8 cellular contexts compared by ENCODE assay signal in genomic region chr17:79837888-79838540, GRCh38. TPM values are rescaled to one million over a fixed set of nuclear protein-coding genes. Genes with fewer than 3 reads are reported as not detected.
A peak's percentile ranks its signal among the peaks of the same experiment; 100 is the strongest.
DNase-seq lines count a peak whose midpoint lies in the region; ATAC-seq and TF ChIP-seq lines count a peak whose summit lies in the region.

No MANE protein-coding gene starts in this region.

- no peak for ATAC-seq in RWPE2 (ENCODE audit: low read depth)
- no peak for ATAC-seq in natural killer cell treated with Interleukin-12 subunit alpha and Interleukin-12 subunit beta and Interleukin-15 and Interleukin-18, amount 100 ng/mL, for 72 hours

- TF ChIP-seq CTCF in GM12864 (IDR thresholded peaks at IDR 0.05; ENCODE audit: low read depth, low read length, missing control alignments): no peak
- TF ChIP-seq CTCF in RWPE2 (IDR thresholded peaks at IDR 0.05; ENCODE audit: poor library complexity, severe bottlenecking): no peak
- TF ChIP-seq CTCF in dorsolateral prefrontal cortex (IDR thresholded peaks at IDR 0.05 in 54 of 56, conservative IDR thresholded peaks at IDR 0.05 in 2 of 56; ENCODE audit: low read depth in 1 of 56, partially characterized antibody in 56 of 56): no peak

- no peaks in the 10 kb centered on the region for H3K9me3 ChIP-seq in RWPE2 (ENCODE audit: severe bottlenecking)

- H3K4me3 Mint-ChIP-seq in natural killer cell treated with Interleukin-12 subunit alpha and Interleukin-12 subunit beta and Interleukin-15 and Interleukin-18, amount 100 ng/mL, for 72 hours: peak overlapping the region; percentile 93

- H3K27ac Mint-ChIP-seq in natural killer cell treated with Interleukin-12 subunit alpha and Interleukin-12 subunit beta and Interleukin-15 and Interleukin-18, amount 100 ng/mL, for 72 hours: peak overlapping the region; percentile 79 to 90

- H3K36me3 ChIP-seq in RWPE2 (ENCODE audit: low read depth): peaks cover 48% of the 10 kb centered on the region

- peak overlapping the region; percentile 84 for H3K4me3 ChIP-seq in GM12864 (ENCODE audit: low read depth, low read length)
- H3K4me3 ChIP-seq in RWPE2 (ENCODE audit: severe bottlenecking): peak overlapping the region; percentile 56
- peak overlapping the region; percentile 57 to 98 (median 84) for H3K4me3 ChIP-seq in dorsolateral prefrontal cortex

- peaks cover 33% of the 10 kb centered on the region for H3K27me3 ChIP-seq in RWPE2 (ENCODE audit: insufficient read depth, poor library complexity, severe bottlenecking)
- peaks cover 14 to 36% (median 33%) of the 10 kb centered on the region in 45 donors for H3K27me3 ChIP-seq in dorsolateral prefrontal cortex

- peaks cover 5 to 7% of the 10 kb centered on the region in 2 donors for H3K27me3 Mint-ChIP-seq in natural killer cell treated with Interleukin-12 subunit alpha and Interleukin-12 subunit beta and Interleukin-15 and Interleukin-18, amount 100 ng/mL, for 72 hours

- H3K27ac ChIP-seq in RWPE2 (ENCODE audit: poor library complexity, severe bottlenecking) (peak overlapping the region; percentile 77), dorsolateral prefrontal cortex (peak overlapping the region; percentile 86 to 99 (median 98))

- no peak for DNase-seq in GM12864 (ENCODE audit: low read depth)
- DNase-seq in RWPE2 (ENCODE audit: low spot score): no peak
- DNase-seq in dorsolateral prefrontal cortex: no peak
- no peak for DNase-seq in natural killer cell treated with Interleukin-12 subunit alpha and Interleukin-12 subunit beta and Interleukin-15 and Interleukin-18, amount 100 ng/mL, for 72 hours (ENCODE audit: low spot score)
- no peak for DNase-seq in NCI-H82 (lab: John Stamatoyannopoulos, UW)
- DNase-seq in NCI-H1436 treated with DMSO at 0.1 percent for 48 hours (lab: John Stamatoyannopoulos, UW): no peak
- DNase-seq in iPS-NIHi11 (ENCODE audit: low spot score): no peak
- no peak for DNase-seq in NCI-H774 (lab: John Stamatoyannopoulos, UW)

- H3K36me3 Mint-ChIP-seq in natural killer cell treated with Interleukin-12 subunit alpha and Interleukin-12 subunit beta and Interleukin-15 and Interleukin-18, amount 100 ng/mL, for 72 hours: peaks cover 10% of the 10 kb centered on the region

- no peaks in the 10 kb centered on the region for H3K9me3 Mint-ChIP-seq in natural killer cell treated with Interleukin-12 subunit alpha and Interleukin-12 subunit beta and Interleukin-15 and Interleukin-18, amount 100 ng/mL, for 72 hours

- H3K4me1 Mint-ChIP-seq in natural killer cell treated with Interleukin-12 subunit alpha and Interleukin-12 subunit beta and Interleukin-15 and Interleukin-18, amount 100 ng/mL, for 72 hours (ENCODE audit: low read depth in 2 of 2): peaks cover 17 to 35% of the 10 kb centered on the region in 2 donors

- H3K4me1 ChIP-seq in RWPE2 (ENCODE audit: insufficient read depth, poor library complexity, severe bottlenecking): peaks cover 12% of the 10 kb centered on the region

- intact Hi-C loops in dorsolateral prefrontal cortex (cut with DNase I): loop anchor here in 1 of 2 donors (2.0 kb wide), 1 partner anchor 41 kb away; the partner anchor contains the start of gene CBX8

RNA-seq across cellular contexts. Expression of gene CBX4, which starts 1.2 kb away (rescaled TPM):
- 10 to 100 TPM; 26.4 to 54.9 (median 35.9) TPM for total RNA-seq in dorsolateral prefrontal cortex
- 10 to 100 TPM; 26.2 to 58.3 TPM for total RNA-seq in natural killer cell treated with Interleukin-12 subunit alpha and Interleukin-12 subunit beta and Interleukin-15 and Interleukin-18, amount 100 ng/mL, for 72 hours

RNA-seq across cellular contexts. Expression of gene CBX8, which starts 41.1 kb away (rescaled TPM):
- 10 to 100 TPM in 2 of 120 experiments, 1 to 10 TPM in 118; 1.5 to 10.3 (median 5.0) TPM for total RNA-seq in dorsolateral prefrontal cortex
- 10 to 100 TPM in 1 of 2 donors, 1 to 10 TPM in 1; 9.8 to 46.4 TPM for total RNA-seq in natural killer cell treated with Interleukin-12 subunit alpha and Interleukin-12 subunit beta and Interleukin-15 and Interleukin-18, amount 100 ng/mL, for 72 hours
